Comparison of ENCODE assay signal across 8 cellular contexts in genomic region chr2:171522057-171522803, GRCh38. TPM values are rescaled to one million over a fixed set of nuclear protein-coding genes. Genes with fewer than 3 reads are reported as not detected.
DNase-seq lines count a peak whose midpoint lies in the region; ATAC-seq, FAIRE-seq and TF ChIP-seq lines count a peak whose summit lies in the region.

CYBRD1 (plus strand) TSS chr2:171522474; CDS start chr2:171522546, 72 bp downstream.

- peak within 1 kb of the TSS; percentile 83 for H3K4me3 Mint-ChIP-seq in activated T-cell treated with anti-CD3 and anti-CD28 coated beads, Interleukin-2, amount 50 U/mL, for 24 hours
- H3K4me3 Mint-ChIP-seq in astrocyte (ENCODE audit: unreplicated experiment) = peak within 1 kb of the TSS; percentile 92

- H3K4me3 ChIP-seq in astrocyte (ENCODE audit: insufficient read depth, low read depth, low read length) (peak within 1 kb of the TSS; percentile 93), right cardiac atrium (ENCODE audit: low read length) (peak within 1 kb of the TSS; percentile 69)

- peak; percentile 46 for DNase-seq in activated T-cell treated with anti-CD3 and anti-CD28 coated beads, Interleukin-2, amount 50 U/mL, for 24 hours
- no peak for DNase-seq in activated T-cell treated with anti-CD3 and anti-CD28 coated beads for 4 hours
- DNase-seq in NCI-H524 treated with DMSO at 0.1 percent for 48 hours (lab: John Stamatoyannopoulos, UW) = peak; percentile 8
- DNase-seq in astrocyte (ENCODE audit: low read depth) = peak; percentile 71
- DNase-seq in right cardiac atrium = peak; percentile 91 to 97 (median 96)
- DNase-seq in posterior vena cava (ENCODE audit: low spot score) = peak; percentile 97
- DNase-seq in NCI-H774 (lab: John Stamatoyannopoulos, UW) = no peak

- H3K9me3 Mint-ChIP-seq in activated T-cell treated with anti-CD3 and anti-CD28 coated beads, Interleukin-2, amount 50 U/mL, for 24 hours = no peaks in the 10 kb centered on the region
- H3K9me3 Mint-ChIP-seq in astrocyte (ENCODE audit: unreplicated experiment) = no peaks in the 10 kb centered on the region

- no peaks in the 10 kb centered on the region for H3K36me3 ChIP-seq in astrocyte (ENCODE audit: insufficient read depth, low read length)

- peaks cover 25% of the 10 kb centered on the region for H3K79me2 ChIP-seq in astrocyte (ENCODE audit: insufficient read depth, low read length)

- peak within 1 kb of the TSS; percentile 90 for H3K9ac ChIP-seq in astrocyte (ENCODE audit: low read length)

- H3K9me3 ChIP-seq in astrocyte (ENCODE audit: insufficient read depth, low read depth, low read length) (no peaks in the 10 kb centered on the region), right cardiac atrium (ENCODE audit: control insufficient read depth, low read length) (no peaks in the 10 kb centered on the region)

- peaks cover 5% of the 10 kb centered on the region for H4K20me1 ChIP-seq in astrocyte (ENCODE audit: insufficient read depth, low read length)

- FAIRE-seq in astrocyte (lab: Jason Lieb, UNC) = no peak

- H3K27ac ChIP-seq in astrocyte (ENCODE audit: low read depth, low read length) (peak within 1 kb of the TSS; percentile 73), right cardiac atrium (ENCODE audit: low read length) (peak within 1 kb of the TSS; percentile 92)

- ATAC-seq in HG02588 (IDR thresholded peaks at IDR 0.05; ENCODE audit: unreplicated experiment) = peak; percentile 58
- peak; percentile 92 to 93 for ATAC-seq in right cardiac atrium

- no peak for TF ChIP-seq CTCF in astrocyte (IDR thresholded peaks at IDR 0.05; ENCODE audit: insufficient read depth, low read depth, low read length)

- peaks cover 64% of the 10 kb centered on the region for H3K27me3 Mint-ChIP-seq in activated T-cell treated with anti-CD3 and anti-CD28 coated beads, Interleukin-2, amount 50 U/mL, for 24 hours
- H3K27me3 Mint-ChIP-seq in astrocyte (ENCODE audit: low read depth, unreplicated experiment) = peaks cover 8% of the 10 kb centered on the region

- peaks cover 2% of the 10 kb centered on the region for H3K36me3 Mint-ChIP-seq in activated T-cell treated with anti-CD3 and anti-CD28 coated beads, Interleukin-2, amount 50 U/mL, for 24 hours (ENCODE audit: low read depth)
- no peaks in the 10 kb centered on the region for H3K36me3 Mint-ChIP-seq in astrocyte (ENCODE audit: low read depth, unreplicated experiment)

- peaks cover 15% of the 10 kb centered on the region for H3K4me1 ChIP-seq in astrocyte (ENCODE audit: insufficient read depth, low read length)
- H3K4me1 ChIP-seq in right cardiac atrium (ENCODE audit: control insufficient read depth, insufficient read depth, low read length) = peaks cover 2% of the 10 kb centered on the region

- WGBS in right cardiac atrium = under 1% methylated on average over 46 of the region's 46 CpGs

- H3K4me1 Mint-ChIP-seq in activated T-cell treated with anti-CD3 and anti-CD28 coated beads, Interleukin-2, amount 50 U/mL, for 24 hours (ENCODE audit: low read depth) = peaks cover 12% of the 10 kb centered on the region
- H3K4me1 Mint-ChIP-seq in astrocyte (ENCODE audit: low read depth, unreplicated experiment) = peaks cover 3% of the 10 kb centered on the region

- peak within 1 kb of the TSS; percentile 93 for H3K4me2 ChIP-seq in astrocyte (ENCODE audit: low read length)

- H2AFZ ChIP-seq in astrocyte (ENCODE audit: low read depth, low read length) = peak within 1 kb of the TSS; percentile 95

- intact Hi-C loops in right cardiac atrium (cut with DNase I) (loop anchor here in 1 of 4 donors (10.0 kb wide), 1 partner anchor 87 kb away; the partner anchor contains the start of genes DCAF17 and METTL8), posterior vena cava (cut with DNase I) (no loop called here)

- H3K27me3 ChIP-seq in astrocyte (ENCODE audit: insufficient read depth, low read length) = peaks cover 3% of the 10 kb centered on the region
- H3K27me3 ChIP-seq in right cardiac atrium (ENCODE audit: control insufficient read depth, insufficient read depth) = no peaks in the 10 kb centered on the region

- peak within 1 kb of the TSS; percentile 40 for H3K27ac Mint-ChIP-seq in activated T-cell treated with anti-CD3 and anti-CD28 coated beads, Interleukin-2, amount 50 U/mL, for 24 hours
- peak within 1 kb of the TSS; percentile 80 for H3K27ac Mint-ChIP-seq in astrocyte (ENCODE audit: unreplicated experiment)

RNA-seq across cellular contexts. Expression of gene CYBRD1, which starts in this region (rescaled TPM):
- 26.7 and 37.2 TPM in 2 replicates for total RNA-seq in astrocyte
- total RNA-seq in right cardiac atrium = 100 to 1,000 TPM in 3 of 4 donors, 10 to 100 TPM in 1; 90.8 to 138 (median 119) TPM
- 88.3 TPM for polyA plus RNA-seq in right cardiac atrium
- 100 to 1,000 TPM; 212 to 296 TPM for total RNA-seq in posterior vena cava

Comparison
In these comparisons a context has a peak if more than half of its experiments do, and no peak if none do; other contexts are left out.
1. DNase-seq: peak in activated T-cell treated with anti-CD3 and anti-CD28 coated beads, Interleukin-2, amount 50 U/mL, for 24 hours (single experiment), NCI-H524 treated with DMSO at 0.1 percent for 48 hours (single experiment), astrocyte (single experiment), right cardiac atrium (3 of 3) and posterior vena cava (single experiment); none in activated T-cell treated with anti-CD3 and anti-CD28 coated beads for 4 hours (single experiment) and NCI-H774 (single experiment).